In genomic region chr4:102819100-102819499, GRCh38 we compare ENCODE assay signal across 1 cellular context.
TF ChIP-seq lines count a peak whose summit lies in the region.

No MANE protein-coding gene starts in this region.

TF ChIP-seq in K562, 482 proteins besides CTCF, POLR2A, EP300 and RAD21:
- TF ChIP-seq ZBTB33 (CRISPR knock-in tag; IDR thresholded peaks at IDR 0.05) (peak; percentile 68; the same call in 1 of the 2 replicates), RBFOX2 (IDR thresholded peaks at IDR 0.05; ENCODE audit: low read depth, low read length) (0 out of 2 replicates have a peak, but pooled peaks have one; percentile 20)
TF ChIP-seq in K562: peak in this region for 2; not testable (repeated sequence) for 480.
